Comparison of ENCODE assay signal across 8 cellular contexts in the genomic region with DNA sequence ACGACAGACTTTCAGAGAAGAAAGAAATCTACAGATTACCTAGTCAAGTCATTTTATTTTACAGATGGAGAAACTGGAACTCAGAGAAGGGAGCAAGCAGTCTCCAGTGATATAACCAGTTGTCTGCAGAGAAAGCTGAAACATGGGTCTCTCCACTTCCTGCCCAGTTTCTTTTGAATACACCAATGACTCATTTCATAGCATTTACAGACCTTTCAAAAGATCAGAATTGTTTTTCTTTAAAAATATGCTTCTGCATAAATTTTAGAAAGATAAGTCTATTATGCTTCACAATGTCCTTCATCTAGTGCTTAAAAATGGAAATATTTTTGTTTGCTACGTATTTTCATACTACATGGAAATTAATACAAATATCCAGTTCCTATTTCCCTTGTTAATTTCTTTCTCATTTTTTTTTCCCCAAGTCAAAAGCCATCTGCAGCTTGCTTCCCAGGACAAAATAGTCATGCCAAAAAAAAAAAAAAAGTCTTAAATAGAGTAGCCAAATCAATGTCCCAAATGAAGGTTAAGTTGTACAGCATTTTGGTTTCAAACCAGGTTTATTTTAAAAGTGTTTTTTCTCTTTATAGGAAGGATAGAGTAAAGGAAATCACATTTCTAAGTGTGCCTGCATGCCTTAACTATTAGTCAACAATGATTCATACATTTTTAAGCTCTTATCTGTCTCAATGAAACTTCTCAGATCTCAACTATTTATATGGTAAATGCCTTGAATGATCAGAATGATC. TPM values are rescaled to one million over a fixed set of nuclear protein-coding genes. Genes with fewer than 3 reads are reported as not detected.
DNase-seq lines count a peak whose midpoint lies in the region; FAIRE-seq and TF ChIP-seq lines count a peak whose summit lies in the region.

No MANE protein-coding gene starts in this region.

- intact Hi-C loops in dorsolateral prefrontal cortex (cut with DNase I): no loop called here

- H4K20me1 ChIP-seq in MM.1S (ENCODE audit: insufficient read depth, low read length): no peaks in the 10 kb centered on the region

- H3K36me3 ChIP-seq in MM.1S (replicated peaks; ENCODE audit: insufficient read depth, low read length) (no peaks in the 10 kb centered on the region), bronchial epithelial cell (ENCODE audit: control insufficient read depth, insufficient read depth, low read length) (no peaks in the 10 kb centered on the region), H7 (replicated peaks; ENCODE audit: control insufficient read depth, insufficient read depth, low read length) (no peaks in the 10 kb centered on the region)

- 0 out of 2 replicates have a peak, but pooled peaks cover 4% of the 10 kb centered on the region for H3F3A ChIP-seq in MM.1S (ENCODE audit: insufficient read depth, low read length)

- peak overlapping the region; percentile 17; the same call in 1 of the 2 replicates for H3K4me2 ChIP-seq in MM.1S (ENCODE audit: low read depth, low read length)

- no peak overlapping the region for H3K4me3 ChIP-seq in MM.1S (ENCODE audit: low read length)
- H3K4me3 ChIP-seq in bronchial epithelial cell (ENCODE audit: low read depth, low read length): no peak overlapping the region
- no peak overlapping the region for H3K4me3 ChIP-seq in dorsolateral prefrontal cortex
- H3K4me3 ChIP-seq in H7 (ENCODE audit: insufficient read depth, low read depth, low read length): no peak overlapping the region

- H3K4me1 Mint-ChIP-seq in HFFc6 (ENCODE audit: low read depth): peaks cover 88% of the 10 kb centered on the region

- no peak overlapping the region for H3K27ac ChIP-seq in MM.1S (ENCODE audit: low read length)
- H3K27ac ChIP-seq in dorsolateral prefrontal cortex: peak overlapping the region in 5 of 59 donors; percentile 2 to 20 (median 11)

- DNase-seq in SKM-1 treated with dmso at 0.1 percent for 144 hours (lab: John Stamatoyannopoulos, UW; ENCODE audit: unreplicated experiment) (peak; percentile 23), SKM-1 (lab: John Stamatoyannopoulos, UW; ENCODE audit: unreplicated experiment) (no peak), HFFc6 (peak; percentile 66), MM.1S (peak; percentile 40), bronchial epithelial cell (ENCODE audit: low read depth) (peak; percentile 89), myocyte (ENCODE audit: low read depth) (peak; percentile 60), dorsolateral prefrontal cortex (no peak), H7 (no peak)

- H3K27me3 ChIP-seq in MM.1S (replicated peaks; ENCODE audit: insufficient read depth, low read length) (no peaks in the 10 kb centered on the region), bronchial epithelial cell (ENCODE audit: control insufficient read depth, insufficient read depth, low read length) (no peaks in the 10 kb centered on the region), dorsolateral prefrontal cortex (no peaks in the 10 kb centered on the region), H7 (ENCODE audit: control insufficient read depth, insufficient read depth, low read length) (no peaks in the 10 kb centered on the region)

- H3K79me2 ChIP-seq in MM.1S (ENCODE audit: low read length): peaks cover 85% of the 10 kb centered on the region

- no peaks in the 10 kb centered on the region for H3K27me3 Mint-ChIP-seq in HFFc6 (ENCODE audit: insufficient read depth)

- peaks cover 67% of the 10 kb centered on the region for H3K36me3 Mint-ChIP-seq in HFFc6 (ENCODE audit: low read depth)

- peak overlapping the region; percentile 82 for H3K4me3 Mint-ChIP-seq in HFFc6

- H3K4me1 ChIP-seq in MM.1S (ENCODE audit: low read length): peaks cover 20% of the 10 kb centered on the region

- no peak for FAIRE-seq in bronchial epithelial cell (lab: Jason Lieb, UNC)

- H3K9ac ChIP-seq in MM.1S (ENCODE audit: low read length): no peak overlapping the region

- H3K9me2 ChIP-seq in MM.1S (replicated peaks; ENCODE audit: insufficient read depth, low read length): no peaks in the 10 kb centered on the region

- H3K9me3 Mint-ChIP-seq in HFFc6: no peaks in the 10 kb centered on the region

- TF ChIP-seq CTCF in HFFc6 (IDR thresholded peaks at IDR 0.05): no peak
- TF ChIP-seq CTCF in MM.1S (IDR thresholded peaks at IDR 0.05; ENCODE audit: low read length): no peak
- TF ChIP-seq CTCF in bronchial epithelial cell (IDR thresholded peaks at IDR 0.05; ENCODE audit: insufficient read depth, low read length, severe bottlenecking): no peak
- no peak for TF ChIP-seq CTCF in dorsolateral prefrontal cortex (IDR thresholded peaks at IDR 0.05 in 54 of 56, conservative IDR thresholded peaks at IDR 0.05 in 2 of 56; ENCODE audit: low read depth in 1 of 56, partially characterized antibody in 56 of 56)

- no peaks in the 10 kb centered on the region for H3K9me3 ChIP-seq in MM.1S (replicated peaks; ENCODE audit: insufficient read depth, low read length)

- no peak overlapping the region for H2AFZ ChIP-seq in MM.1S (ENCODE audit: low read length)

- H3K27ac Mint-ChIP-seq in HFFc6: peak overlapping the region; percentile 93

RNA-seq across cellular contexts. Expression of a gene that starts 36.9 kb away (rescaled TPM):
- total RNA-seq in HFFc6 (2021; fragmentation: NEBNext Ultra II Directional; extraction: Animal tissue kit (Norgen Biotek cat#: 25700)): 10 to 100 TPM; 70.8 to 81.2 (median 76.0) TPM
- total RNA-seq in bronchial epithelial cell: 3.1 and 4.5 TPM in 2 replicates
- 17.1 and 18.4 TPM in 2 replicates for total RNA-seq in myocyte
- 7.4 TPM for polyA plus RNA-seq in myocyte (2012)
- 1 to 10 TPM; 1.8 to 7.6 (median 4.1) TPM for total RNA-seq in dorsolateral prefrontal cortex
- total RNA-seq in H7 (2014; rRNA removed; shearing (Covaris generic)): 3.9 and 4.0 TPM in 2 replicates

Comparison
In these comparisons a context has a peak if more than half of its experiments do, and no peak if none do; other contexts are left out.
1. DNase-seq: peak in SKM-1 treated with dmso at 0.1 percent for 144 hours (single experiment), HFFc6 (single experiment), MM.1S (single experiment), bronchial epithelial cell (single experiment) and myocyte (single experiment); none in SKM-1 (single experiment), dorsolateral prefrontal cortex (0 of 10) and H7 (single experiment).